Comparison of ENCODE assay signal across 22 cellular contexts in genomic region chr17:17086585-17086984, GRCh38. TPM values are rescaled to one million over a fixed set of nuclear protein-coding genes. Genes with fewer than 3 reads are reported as not detected.
DNase-seq lines count a peak whose midpoint lies in the region; ATAC-seq and TF ChIP-seq lines count a peak whose summit lies in the region.
"Had no signal": no experiment of that assay in that cellular context is flagged by ENCODE, and none has a peak within 500 bp of the region (broad histone marks: within the 10 kb centered on the region; RNA-seq: fewer than 3 reads in every experiment).

No MANE protein-coding gene starts in this region.

- no peaks in the 10 kb centered on the region for H3K36me3 ChIP-seq in transverse colon
- H3K36me3 ChIP-seq: neural progenitor cell, uterus had no signal

- no peak overlapping the region for H3K4me3 ChIP-seq in transverse colon
- H3K4me3 ChIP-seq: heart right ventricle, neural progenitor cell, right lobe of liver, uterus had no signal

- H3K27me3 Mint-ChIP-seq in activated T-cell treated with anti-CD3 and anti-CD28 coated beads, Interleukin-2, amount 50 U/mL, for 24 hours, result no peaks in the 10 kb centered on the region
- no peaks in the 10 kb centered on the region for H3K27me3 Mint-ChIP-seq in activated T-cell treated with anti-CD3 and anti-CD28 coated beads, Interleukin-2, amount 50 U/mL, for 4 hours (ENCODE audit: low read depth)
- no peaks in the 10 kb centered on the region for H3K27me3 Mint-ChIP-seq in activated B cell treated with CpG ODN at 0.5 μM for 24 hours
- H3K27me3 Mint-ChIP-seq: activated naive CD8-positive, alpha-beta T cell had no signal

- TF ChIP-seq CTCF in activated B cell treated with CpG ODN at 0.5 μM for 24 hours (IDR thresholded peaks at IDR 0.05) (no peak), transverse colon (IDR thresholded peaks at IDR 0.05) (no peak)

- intact Hi-C loops in activated B cell treated with CpG ODN at 0.5 μM for 24 hours (cut with micrococcal nuclease) (no loop called here), transverse colon (cut with DNase I; ENCODE audit: low total_unique reads) (no loop called here)

- in situ Hi-C loops in transverse colon (cut with MboI; ENCODE audit: low pct_ligation_motif_present in 1 of 4, low pct_unique_long_range_greater_than_20kb in 1 of 4, low sequenced_read_pairs in 3 of 4), result no loop called here

- no peak overlapping the region for H3K4me3 Mint-ChIP-seq in activated T-cell treated with anti-CD3 and anti-CD28 coated beads, Interleukin-2, amount 50 U/mL, for 24 hours
- H3K4me3 Mint-ChIP-seq in activated T-cell treated with anti-CD3 and anti-CD28 coated beads, Interleukin-2, amount 50 U/mL, for 4 hours, result no peak overlapping the region
- no peak overlapping the region for H3K4me3 Mint-ChIP-seq in activated B cell treated with CpG ODN at 0.5 μM for 24 hours
- H3K4me3 Mint-ChIP-seq: activated naive CD8-positive, alpha-beta T cell; activated T-helper 1 cell treated with anti-CD3 and anti-CD28 coated beads, Interleukin-12 subunit alpha, Interleukin-12 subunit beta, Interleukin-2, Interleukin-4 antibody, amounts not matched to agents 30 ng/mL and 10 ng/mL and 1 ng/mL, durations not matched to agents 14 hours and 24 hours and 36 hours; neural progenitor cell; T-helper 2 cell treated with Interferon-gamma antibody and Interleukin-4, amounts not matched to agents 5 μg/mL and 100 μg/mL, for 36 hours had no signal

- H3K4me1 Mint-ChIP-seq in activated T-cell treated with anti-CD3 and anti-CD28 coated beads, Interleukin-2, amount 50 U/mL, for 24 hours (ENCODE audit: low read depth), result peaks cover 41% of the 10 kb centered on the region
- H3K4me1 Mint-ChIP-seq in activated T-cell treated with anti-CD3 and anti-CD28 coated beads, Interleukin-2, amount 50 U/mL, for 4 hours (ENCODE audit: low read depth), result peaks cover 33% of the 10 kb centered on the region
- peaks cover 25% of the 10 kb centered on the region for H3K4me1 Mint-ChIP-seq in activated B cell treated with CpG ODN at 0.5 μM for 24 hours

- H3K27ac Mint-ChIP-seq in activated T-cell treated with anti-CD3 and anti-CD28 coated beads, Interleukin-2, amount 50 U/mL, for 24 hours, result peak overlapping the region; percentile 34
- peak overlapping the region; percentile 1 for H3K27ac Mint-ChIP-seq in activated B cell treated with CpG ODN at 0.5 μM for 24 hours
- H3K27ac Mint-ChIP-seq: activated naive CD8-positive, alpha-beta T cell; activated T-helper 1 cell treated with anti-CD3 and anti-CD28 coated beads, Interleukin-12 subunit alpha, Interleukin-12 subunit beta, Interleukin-2, Interleukin-4 antibody, amounts not matched to agents 30 ng/mL and 10 ng/mL and 1 ng/mL, durations not matched to agents 14 hours and 24 hours and 36 hours; T-helper 2 cell treated with Interferon-gamma antibody and Interleukin-4, amounts not matched to agents 5 μg/mL and 100 μg/mL, for 36 hours had no signal

- TF ChIP-seq POLR2A in transverse colon (IDR thresholded peaks at IDR 0.05), result no peak

- H3K36me3 Mint-ChIP-seq in activated T-cell treated with anti-CD3 and anti-CD28 coated beads, Interleukin-2, amount 50 U/mL, for 24 hours (ENCODE audit: low read depth), result peaks cover 68% of the 10 kb centered on the region
- H3K36me3 Mint-ChIP-seq in activated T-cell treated with anti-CD3 and anti-CD28 coated beads, Interleukin-2, amount 50 U/mL, for 4 hours (ENCODE audit: insufficient read depth), result peaks cover 19% of the 10 kb centered on the region
- peaks cover 75% of the 10 kb centered on the region for H3K36me3 Mint-ChIP-seq in activated B cell treated with CpG ODN at 0.5 μM for 24 hours (ENCODE audit: low read depth)

- no peak for ATAC-seq in activated T-cell treated with anti-CD3 and anti-CD28 coated beads, Interleukin-2, amount 50 U/mL, for 4 hours
- ATAC-seq in activated B cell treated with CpG ODN at 0.5 μM for 24 hours (ENCODE audit: low read depth) (no peak), GM21619 (IDR thresholded peaks at IDR 0.05; ENCODE audit: unreplicated experiment) (no peak)

- no peak overlapping the region for H3K27ac ChIP-seq in transverse colon
- H3K27ac ChIP-seq: neural progenitor cell had no signal

- H3K27me3 ChIP-seq in transverse colon, result no peaks in the 10 kb centered on the region
- H3K27me3 ChIP-seq: heart right ventricle, neural progenitor cell, right lobe of liver, uterus had no signal

- H3K9me3 Mint-ChIP-seq in activated T-cell treated with anti-CD3 and anti-CD28 coated beads, Interleukin-2, amount 50 U/mL, for 24 hours, result no peaks in the 10 kb centered on the region
- no peaks in the 10 kb centered on the region for H3K9me3 Mint-ChIP-seq in activated T-cell treated with anti-CD3 and anti-CD28 coated beads, Interleukin-2, amount 50 U/mL, for 4 hours
- no peaks in the 10 kb centered on the region for H3K9me3 Mint-ChIP-seq in activated B cell treated with CpG ODN at 0.5 μM for 24 hours
- H3K9me3 Mint-ChIP-seq: activated T-helper 1 cell treated with anti-CD3 and anti-CD28 coated beads, Interleukin-12 subunit alpha, Interleukin-12 subunit beta, Interleukin-2, Interleukin-4 antibody, amounts not matched to agents 30 ng/mL and 10 ng/mL and 1 ng/mL, durations not matched to agents 14 hours and 24 hours and 36 hours; neural progenitor cell; T-helper 2 cell treated with Interferon-gamma antibody and Interleukin-4, amounts not matched to agents 5 μg/mL and 100 μg/mL, for 36 hours had no signal

- H3K9me3 ChIP-seq in transverse colon, result no peaks in the 10 kb centered on the region
- H3K9me3 ChIP-seq: heart right ventricle, right lobe of liver, uterus had no signal

- CTCF ChIA-PET in activated B cell treated with CpG ODN at 0.5 μM for 24 hours (lab: Charles Lee), result no interaction called here

- POLR2A ChIA-PET in activated B cell treated with CpG ODN at 0.5 μM for 24 hours (lab: Charles Lee), result no interaction called here

- WGBS in transverse colon (ENCODE audit: low coverage in 1 of 2), 2 donors, result 96 to 100% methylated on average over 1 to 6 of the region's 6 CpGs

- DNase-seq in activated T-cell treated with anti-CD3 and anti-CD28 coated beads, Interleukin-2, amount 50 U/mL, for 24 hours, result no peak
- DNase-seq in activated T-cell treated with anti-CD3 and anti-CD28 coated beads, Interleukin-2, amount 50 U/mL, for 4 hours, result no peak
- no peak for DNase-seq in activated B cell treated with CpG ODN at 0.5 μM for 24 hours
- peak; percentile 14 for DNase-seq in mesenteric fat pad (ENCODE audit: low spot score)
- peak; percentile 4 for DNase-seq in transverse colon
- DNase-seq in activated CD8-positive, alpha-beta memory T cell treated with anti-CD3 and anti-CD28 coated beads for 24 hours, result no peak
- no peak for DNase-seq in stimulated activated CD8-positive, alpha-beta memory T cell treated with anti-CD3 and anti-CD28 coated beads, Interleukin-4, amount 100 ng/mL, for 48 hours
- DNase-seq: activated CD4-positive, alpha-beta T cell treated with anti-CD3 and anti-CD28 coated beads, Interleukin-2, amount 50 U/mL, for 1 hour; dermis blood vessel endothelial cell; DMS53; heart right ventricle; NCI-H146; NCI-H446 treated with DMSO at 0.1 percent for 48 hours; stimulated activated CD4-positive, alpha-beta T cell treated with anti-CD3 and anti-CD28 coated beads, Interleukin-4, amount 100 ng/mL, for 4 hours; stimulated activated naive CD4-positive, alpha-beta T cell treated with Interleukin-2 at 50 U/mL for 16 hours had no signal

- H3K4me1 ChIP-seq in transverse colon, result peaks cover 0 to 24% (median 15%) of the 10 kb centered on the region in 4 donors

- TF ChIP-seq EP300 in transverse colon (IDR thresholded peaks at IDR 0.05; ENCODE audit: low read depth), result no peak

RNA-seq across cellular contexts. Expression of gene MPRIP, which starts 44.3 kb away (rescaled TPM):
- 100 to 1,000 TPM; 121 to 132 (median 132) TPM for total RNA-seq in activated T-cell treated with anti-CD3 and anti-CD28 coated beads, Interleukin-2, amount 50 U/mL, for 4 hours
- total RNA-seq in activated B cell treated with CpG ODN at 0.5 μM for 24 hours, result 206 and 231 TPM in 2 replicates
- total RNA-seq in mesenteric fat pad, result 293 TPM
- total RNA-seq in transverse colon, result 100 to 1,000 TPM; 124 to 368 (median 158) TPM

Comparison
In these comparisons a context has a peak if more than half of its experiments do, and no peak if none do; other contexts are left out.
1. DNase-seq: peak in mesenteric fat pad (single experiment) and transverse colon (single experiment); none in activated T-cell treated with anti-CD3 and anti-CD28 coated beads, Interleukin-2, amount 50 U/mL, for 24 hours (single experiment), activated T-cell treated with anti-CD3 and anti-CD28 coated beads, Interleukin-2, amount 50 U/mL, for 4 hours (single experiment), activated B cell treated with CpG ODN at 0.5 μM for 24 hours (single experiment), activated CD8-positive, alpha-beta memory T cell treated with anti-CD3 and anti-CD28 coated beads for 24 hours (single experiment) and stimulated activated CD8-positive, alpha-beta memory T cell treated with anti-CD3 and anti-CD28 coated beads, Interleukin-4, amount 100 ng/mL, for 48 hours (single experiment).